9 cellular contexts compared by ENCODE assay signal in genomic region chr3:14549256-14549931, GRCh38. TPM values are rescaled to one million over a fixed set of nuclear protein-coding genes. Genes with fewer than 3 reads are reported as not detected.
DNase-seq lines count a peak whose midpoint lies in the region; ATAC-seq and TF ChIP-seq lines count a peak whose summit lies in the region.
"Had no signal": no experiment of that assay in that cellular context is flagged by ENCODE, and none has a peak within 500 bp of the region (broad histone marks: within the 10 kb centered on the region; RNA-seq: fewer than 3 reads in every experiment).

No MANE protein-coding gene starts in this region.

- TF ChIP-seq POLR2A in IMR-90 (IDR thresholded peaks at IDR 0.05; ENCODE audit: low read depth, low read length), result no peak

- H2BK120ac ChIP-seq in IMR-90 (ENCODE audit: low read depth, low read length) (no peak overlapping the region), mesendoderm (ENCODE audit: low read depth, low read length) (no peak overlapping the region)

- no CpG with 5 or more reads among the region's 8 CpGs for WGBS in IMR-90 (ENCODE audit: extremely low coverage in 2 of 2, insufficient read length in 1 of 2), 2 experiments
- WGBS in mesendoderm (ENCODE audit: extremely low coverage, insufficient coverage, low lambda C conversion rate), result no CpG with 5 or more reads among the region's 8 CpGs

- H3K9me3 Mint-ChIP-seq in stimulated activated memory B cell treated with anti-CD40 and anti-IgM and Interleukin-4, amounts not matched to agents 10 μg/mL and 1 μg/mL and 100 μg/mL, for 72 hours, result no peaks in the 10 kb centered on the region

- H2BK5ac ChIP-seq in IMR-90 (ENCODE audit: low read depth, low read length, poor library complexity, severe bottlenecking), result no peak overlapping the region
- H2BK5ac ChIP-seq in mesendoderm (ENCODE audit: low read length), result no peak overlapping the region

- peaks cover 36% of the 10 kb centered on the region for H3K27me3 ChIP-seq in IMR-90 (ENCODE audit: control insufficient read depth, insufficient read depth, low read length)
- peaks cover 70% of the 10 kb centered on the region for H3K27me3 ChIP-seq in adipocyte (replicated peaks; ENCODE audit: control insufficient read depth, insufficient read depth, low read length)
- H3K27me3 ChIP-seq in mesendoderm (ENCODE audit: insufficient read depth, low read length, poor library complexity), result no peaks in the 10 kb centered on the region

- no peaks in the 10 kb centered on the region for H4K20me1 ChIP-seq in IMR-90 (ENCODE audit: insufficient read depth, low read length)

- TF ChIP-seq CTCF in IMR-90 (conservative IDR thresholded peaks at IDR 0.05; ENCODE audit: low read depth, low read length), result peak; percentile 39

- no peaks in the 10 kb centered on the region for H3K79me2 ChIP-seq in mesendoderm (ENCODE audit: control insufficient read depth, insufficient read depth, low read length)

- no peak overlapping the region for H3K4ac ChIP-seq in IMR-90 (ENCODE audit: low read depth, low read length)
- no peak overlapping the region for H3K4ac ChIP-seq in mesendoderm (ENCODE audit: low read depth, low read length)

- H3K27ac Mint-ChIP-seq in stimulated activated memory B cell treated with anti-CD40 and anti-IgM and Interleukin-4, amounts not matched to agents 10 μg/mL and 1 μg/mL and 100 μg/mL, for 72 hours, result no peak overlapping the region
- H3K27ac Mint-ChIP-seq: activated naive CD8-positive, alpha-beta T cell had no signal

- dilution Hi-C loops in IMR-90 (cut with HindIII; ENCODE audit: low sequenced_read_pairs, unreplicated experiment), result no loop called here

- H2BK20ac ChIP-seq in IMR-90 (ENCODE audit: low read depth, low read length), result no peak overlapping the region

- no peak overlapping the region for H4K91ac ChIP-seq in IMR-90 (ENCODE audit: insufficient read depth, low read depth, low read length)

- no peak overlapping the region for H2AK5ac ChIP-seq in IMR-90 (ENCODE audit: low read depth, low read length)
- no peak overlapping the region for H2AK5ac ChIP-seq in mesendoderm (ENCODE audit: low read length)

- H3K4me2 ChIP-seq in IMR-90 (ENCODE audit: low read depth, low read length), result no peak overlapping the region
- H3K4me2 ChIP-seq in mesendoderm (ENCODE audit: low read length), result no peak overlapping the region

- CTCF ChIA-PET in IMR-90 (lab: Yijun Ruan, JAX), result interaction anchor here (0.8 to 1.4 kb wide), 4 partner anchors 10 to 345 kb away, joined by 3 to 7 read pairs (median 4); no protein-coding TSS in a partner anchor

- DNase-seq in Daoy (ENCODE audit: low read depth) (peak; percentile 28), IMR-90 (peak; percentile 25), adipocyte (ENCODE audit: low read depth) (peak; percentile 31), lung microvascular endothelial cell (ENCODE audit: low read depth in 2 of 2) (peak; percentile 34 to 44), mesendoderm (no peak)
- no peak for DNase-seq in activated CD4-positive, alpha-beta T cell treated with anti-CD3 and anti-CD28 coated beads, Interleukin-2, amount 50 U/mL, for 1 hour

- no peak overlapping the region for H2AFZ ChIP-seq in IMR-90 (replicated peaks; ENCODE audit: low read length, poor library complexity)

- H3K27me3 Mint-ChIP-seq in stimulated activated memory B cell treated with anti-CD40 and anti-IgM and Interleukin-4, amounts not matched to agents 10 μg/mL and 1 μg/mL and 100 μg/mL, for 72 hours, result peaks cover 90% of the 10 kb centered on the region

- H3K4me1 Mint-ChIP-seq in stimulated activated memory B cell treated with anti-CD40 and anti-IgM and Interleukin-4, amounts not matched to agents 10 μg/mL and 1 μg/mL and 100 μg/mL, for 72 hours, result peaks cover 9% of the 10 kb centered on the region

- H4K8ac ChIP-seq in IMR-90 (ENCODE audit: low read depth in 2 of 2, low read length in 2 of 2), result no peak overlapping the region
- no peak overlapping the region for H4K8ac ChIP-seq in mesendoderm (ENCODE audit: low read depth, low read length)

- BruUV-seq in IMR-90 (replicated peaks; lab: Mats Ljungman, UMichigan), result no TSS peak

- H3K9me1 ChIP-seq in IMR-90 (ENCODE audit: insufficient read depth, low read length), result no peaks in the 10 kb centered on the region

- in situ Hi-C loops in IMR-90 (cut with MboI; ENCODE audit: low sequenced_read_pairs), result loop anchor here (10.0 kb wide), 1 partner anchor 345 kb away; no protein-coding TSS in a partner anchor

- no peaks in the 10 kb centered on the region for H3K36me3 Mint-ChIP-seq in stimulated activated memory B cell treated with anti-CD40 and anti-IgM and Interleukin-4, amounts not matched to agents 10 μg/mL and 1 μg/mL and 100 μg/mL, for 72 hours
- H3K36me3 Mint-ChIP-seq: activated naive CD8-positive, alpha-beta T cell had no signal

- H3K4me3 ChIP-seq in IMR-90 (ENCODE audit: insufficient read depth, low read depth, low read length) (no peak overlapping the region), adipocyte (ENCODE audit: low read length) (no peak overlapping the region), mesendoderm (ENCODE audit: low read length) (no peak overlapping the region)

- H3K56ac ChIP-seq in IMR-90 (ENCODE audit: extremely low read depth, insufficient read depth, low read length) (no peak overlapping the region), mesendoderm (ENCODE audit: low read length) (no peak overlapping the region)

- H3K9me3 ChIP-seq in IMR-90 (ENCODE audit: control insufficient read depth, insufficient read depth, low read length) (no peaks in the 10 kb centered on the region), adipocyte (ENCODE audit: control insufficient read depth, low read length) (no peaks in the 10 kb centered on the region)

- no peak overlapping the region for H3K14ac ChIP-seq in IMR-90 (replicated peaks; ENCODE audit: low read depth, low read length)

- TF ChIP-seq RAD21 in IMR-90 (IDR thresholded peaks at IDR 0.05; ENCODE audit: low read length), result no peak

- no peak overlapping the region for H3K4me3 Mint-ChIP-seq in stimulated activated memory B cell treated with anti-CD40 and anti-IgM and Interleukin-4, amounts not matched to agents 10 μg/mL and 1 μg/mL and 100 μg/mL, for 72 hours
- H3K4me3 Mint-ChIP-seq: activated naive CD8-positive, alpha-beta T cell had no signal

- H3K9ac ChIP-seq in IMR-90 (ENCODE audit: low read depth, low read length) (no peak overlapping the region), adipocyte (ENCODE audit: low read length) (no peak overlapping the region), mesendoderm (ENCODE audit: low read length) (no peak overlapping the region)

- H2AK9ac ChIP-seq in IMR-90 (replicated peaks; ENCODE audit: low read depth, low read length, poor library complexity), result no peak overlapping the region

- H3K36me3 ChIP-seq in IMR-90 (ENCODE audit: control insufficient read depth, insufficient read depth, low read length) (no peaks in the 10 kb centered on the region), adipocyte (ENCODE audit: control insufficient read depth, insufficient read depth, low read length, severe bottlenecking) (no peaks in the 10 kb centered on the region), mesendoderm (ENCODE audit: control insufficient read depth, insufficient read depth, low read length) (no peaks in the 10 kb centered on the region)

- ATAC-seq in IMR-90 (ENCODE audit: low read depth), result no peak
- ATAC-seq in stimulated activated memory B cell treated with anti-CD40 and anti-IgM and Interleukin-4, amounts not matched to agents 10 μg/mL and 1 μg/mL and 100 μg/mL, for 72 hours, result no peak
- no peak for ATAC-seq in GM19351 (IDR thresholded peaks at IDR 0.05; ENCODE audit: unreplicated experiment)

- H2BK15ac ChIP-seq in IMR-90 (ENCODE audit: low read depth, low read length) (no peak overlapping the region), mesendoderm (replicated peaks; ENCODE audit: low read depth) (no peak overlapping the region)

- intact Hi-C loops in IMR-90 (cut with micrococcal nuclease), result no loop called here

- H4K5ac ChIP-seq in IMR-90 (ENCODE audit: low read depth, low read length), result no peak overlapping the region
- no peak overlapping the region for H4K5ac ChIP-seq in mesendoderm (ENCODE audit: low read length)

- no peaks in the 10 kb centered on the region for H3K79me1 ChIP-seq in IMR-90 (ENCODE audit: low read depth in 1 of 2, low read length in 2 of 2)
- no peaks in the 10 kb centered on the region for H3K79me1 ChIP-seq in mesendoderm (ENCODE audit: low read length)

- POLR2A ChIA-PET in IMR-90 (lab: Charles Lee; ENCODE audit: unreplicated experiment), result no interaction called here

- H3K27ac ChIP-seq in IMR-90 (ENCODE audit: insufficient read depth, low read length), result no peak overlapping the region
- H3K27ac ChIP-seq in mesendoderm (ENCODE audit: low read depth, low read length), result no peak overlapping the region

- no peak overlapping the region for H3K18ac ChIP-seq in IMR-90 (ENCODE audit: low read depth, low read length)
- no peak overlapping the region for H3K18ac ChIP-seq in mesendoderm (ENCODE audit: low read length)

- H3K4me1 ChIP-seq in IMR-90 (ENCODE audit: control insufficient read depth, insufficient read depth, low read length), result no peaks in the 10 kb centered on the region
- H3K4me1 ChIP-seq in adipocyte (ENCODE audit: control insufficient read depth, insufficient read depth, low read length), result peaks cover 5% of the 10 kb centered on the region
- H3K4me1 ChIP-seq in mesendoderm (ENCODE audit: control insufficient read depth, low read depth, low read length), result no peaks in the 10 kb centered on the region

- H3K23ac ChIP-seq in IMR-90 (ENCODE audit: low read depth, low read length) (no peak overlapping the region), mesendoderm (ENCODE audit: low read length) (no peak overlapping the region)

TF ChIP-seq in IMR-90, 13 proteins besides CTCF, POLR2A, EP300 and RAD21 (continues in another document):
- TF ChIP-seq CEBPB (IDR thresholded peaks at IDR 0.05; ENCODE audit: low read depth, low read length) (no peak), BHLHE40 (IDR thresholded peaks at IDR 0.05; ENCODE audit: low read depth, low read length) (no peak), ELK1 (IDR thresholded peaks at IDR 0.05; ENCODE audit: borderline replicate concordance, low read depth, low read length) (no peak)

RNA-seq across cellular contexts. Expression of gene GRIP2, which starts 9.3 kb away (rescaled TPM):
- total RNA-seq in Daoy (2014; rRNA removed; shearing (Covaris generic)), result not detected in 2 replicates
- total RNA-seq in IMR-90 (2012; rRNA removed), result under 0.01 TPM in 1 of 2 replicates, not detected in the other
- polyA plus RNA-seq in IMR-90 (2012; rRNA removed), result 0.05 and 0.17 TPM in 2 replicates
- 0.02 TPM in 1 of 2 replicates, not detected in the other for polyA plus RNA-seq in IMR-90 (2012; cell fraction: cytosol; rRNA removed)
- polyA plus RNA-seq in IMR-90 (2012; cell fraction: nucleus; rRNA removed; ENCODE audit: low replicate concordance), result 0.25 and 0.34 TPM in 2 replicates
- total RNA-seq in lung microvascular endothelial cell, result not detected in 2 replicates
- polyA plus RNA-seq in mesendoderm (2013, experiment 1 of 2), result 0.66 TPM
- 0.64 TPM for polyA plus RNA-seq in mesendoderm (2013, experiment 2 of 2)

Comparison
In these comparisons a context has a peak if more than half of its experiments do, and no peak if none do; other contexts are left out.
1. DNase-seq: peak in Daoy (single experiment), IMR-90 (single experiment), adipocyte (single experiment) and lung microvascular endothelial cell (2 of 2); none in activated CD4-positive, alpha-beta T cell treated with anti-CD3 and anti-CD28 coated beads, Interleukin-2, amount 50 U/mL, for 1 hour (single experiment) and mesendoderm (single experiment).